ENCODE assay signal across 8 cellular contexts in genomic region chr19:49581007-49581508, GRCh38. TPM values are rescaled to one million over a fixed set of nuclear protein-coding genes. Genes with fewer than 3 reads are reported as not detected.
DNase-seq lines count a peak whose midpoint lies in the region; ATAC-seq, FAIRE-seq and TF ChIP-seq lines count a peak whose summit lies in the region.

Gene PRRG2, plus strand, starts transcription at chr19:49581316. Its CDS starts 1,904 bp downstream, at chr19:49583220.

- no peaks in the 10 kb centered on the region for H3K9me3 ChIP-seq in BLaER1
- H3K9me3 ChIP-seq in MM.1S (replicated peaks; ENCODE audit: insufficient read depth, low read length): no peaks in the 10 kb centered on the region

- peak within 1 kb of the TSS; percentile 92 for H3K4me2 ChIP-seq in BLaER1
- peak within 1 kb of the TSS; percentile 87 for H3K4me2 ChIP-seq in MM.1S (ENCODE audit: low read depth, low read length)

- peak within 1 kb of the TSS; percentile 88 for H3K9ac ChIP-seq in BLaER1
- peak within 1 kb of the TSS; percentile 56 for H3K9ac ChIP-seq in MM.1S (ENCODE audit: low read length)

- H3K27ac ChIP-seq in BLaER1 (peak within 1 kb of the TSS; percentile 84), MM.1S (ENCODE audit: low read length) (no peak within 1 kb of the TSS), dorsolateral prefrontal cortex (peak within 1 kb of the TSS in 57 of 59 donors; percentile 14 to 90 (median 72))

- H3F3A ChIP-seq in MM.1S (ENCODE audit: insufficient read depth, low read length): no peaks in the 10 kb centered on the region

- peaks cover 17 to 34% (median 30%) of the 10 kb centered on the region in 3 donors for H3K4me1 Mint-ChIP-seq in naive B cell

- H3K27ac Mint-ChIP-seq in naive B cell: peak within 1 kb of the TSS; percentile 84 to 97 (median 92)

- H3K4me3 Mint-ChIP-seq in naive B cell: peak within 1 kb of the TSS; percentile 88 to 99 (median 94)

- H3K9me3 Mint-ChIP-seq in naive B cell: no peaks in the 10 kb centered on the region

- no peaks in the 10 kb centered on the region for H3K27me3 ChIP-seq in BLaER1
- H3K27me3 ChIP-seq in MM.1S (replicated peaks; ENCODE audit: insufficient read depth, low read length): no peaks in the 10 kb centered on the region
- no peaks in the 10 kb centered on the region for H3K27me3 ChIP-seq in dorsolateral prefrontal cortex

- H2AFZ ChIP-seq in MM.1S (ENCODE audit: low read length): peak within 1 kb of the TSS; percentile 98

- no peaks in the 10 kb centered on the region for H3K36me3 Mint-ChIP-seq in naive B cell

- H3K9me2 ChIP-seq in MM.1S (replicated peaks; ENCODE audit: insufficient read depth, low read length): no peaks in the 10 kb centered on the region

- H3K79me2 ChIP-seq in MM.1S (ENCODE audit: low read length): peaks cover 38% of the 10 kb centered on the region

- no peak for ATAC-seq in naive B cell (ENCODE audit: low read depth in 2 of 2)

- H4K20me1 ChIP-seq in BLaER1 (peaks cover 24% of the 10 kb centered on the region; the same call in 1 of the 2 replicates), MM.1S (ENCODE audit: insufficient read depth, low read length) (no peaks in the 10 kb centered on the region)

- no peak for TF ChIP-seq CTCF in MM.1S (IDR thresholded peaks at IDR 0.05; ENCODE audit: low read length)
- TF ChIP-seq CTCF in dorsolateral prefrontal cortex (IDR thresholded peaks at IDR 0.05 in 54 of 56, conservative IDR thresholded peaks at IDR 0.05 in 2 of 56; ENCODE audit: low read depth in 1 of 56, partially characterized antibody in 56 of 56): no peak

- TF ChIP-seq POLR2A in GM12891 (IDR thresholded peaks at IDR 0.05; ENCODE audit: low read depth, low read length): no peak

- H3K4me3 ChIP-seq in BLaER1: peak within 1 kb of the TSS; percentile 75
- H3K4me3 ChIP-seq in MM.1S (ENCODE audit: low read length): peak within 1 kb of the TSS; percentile 77
- H3K4me3 ChIP-seq in dorsolateral prefrontal cortex: peak within 1 kb of the TSS; percentile 47 to 93 (median 78)

- FAIRE-seq in GM12891 (lab: Jason Lieb, UNC): no peak

- DNase-seq in MM.1S: no peak
- no peak for DNase-seq in dorsolateral prefrontal cortex
- DNase-seq in naive B cell: no peak
- no peak for DNase-seq in NCI-H1092 treated with DMSO at 0.1 percent for 48 hours (lab: John Stamatoyannopoulos, UW)
- no peak for DNase-seq in GM12891 (ENCODE audit: insufficient read length, low spot score)
- no peak for DNase-seq in SKM-1 (lab: John Stamatoyannopoulos, UW; ENCODE audit: unreplicated experiment)
- DNase-seq in SKM-1 treated with dmso at 0.1 percent for 144 hours (lab: John Stamatoyannopoulos, UW; ENCODE audit: unreplicated experiment): no peak

- H3K36me3 ChIP-seq in BLaER1 (peaks cover 11% of the 10 kb centered on the region), MM.1S (replicated peaks; ENCODE audit: insufficient read depth, low read length) (no peaks in the 10 kb centered on the region)

- H3K4me1 ChIP-seq in BLaER1 (peaks cover 45% of the 10 kb centered on the region), MM.1S (ENCODE audit: low read length) (peaks cover 16% of the 10 kb centered on the region)

- intact Hi-C loops in dorsolateral prefrontal cortex (cut with DNase I): loop anchor here in 1 of 2 donors (1.0 kb wide), 1 partner anchor 8 kb away; no protein-coding TSS in a partner anchor

- no peaks in the 10 kb centered on the region for H3K27me3 Mint-ChIP-seq in naive B cell

TF ChIP-seq in GM12891, 5 proteins besides CTCF, POLR2A, EP300 and RAD21:
- TF ChIP-seq SPI1 (IDR thresholded peaks at IDR 0.05; ENCODE audit: low read depth, low read length) (no peak), PAX5 (IDR thresholded peaks at IDR 0.05; ENCODE audit: insufficient read depth, low read length, severe bottlenecking) (no peak), POU2F2 (IDR thresholded peaks at IDR 0.05; ENCODE audit: low read depth, low read length) (no peak), POLR2AphosphoS5 (IDR thresholded peaks at IDR 0.05; ENCODE audit: low read depth, low read length) (no peak), TAF1 (IDR thresholded peaks at IDR 0.05; ENCODE audit: low read depth, low read length) (no peak)

RNA-seq across cellular contexts. Expression of gene PRRG2, which starts in this region (rescaled TPM):
- 1 to 10 TPM in 50 of 120 experiments, under 1 TPM in 56, not detected in 14; 0.32 to 3.1 (median 0.94) TPM for total RNA-seq in dorsolateral prefrontal cortex
- under 1 TPM in 5 of 6 donors, not detected in 1; 0.20 to 0.79 (median 0.62) TPM for polyA plus RNA-seq in naive B cell (ENCODE audit: low read depth in 6 of 6)
- polyA plus RNA-seq in GM12891 (2012; ENCODE audit: low read depth, missing spikeins): 1.1 TPM
